Comparison of ENCODE assay signal across 11 cellular contexts in genomic region chr2:55992465-55992864, GRCh38.
DNase-seq lines count a peak whose midpoint lies in the region; ATAC-seq and TF ChIP-seq lines count a peak whose summit lies in the region.
"Had no signal": no experiment of that assay in that cellular context is flagged by ENCODE, and none has a peak within 500 bp of the region (broad histone marks: within the 10 kb centered on the region; RNA-seq: fewer than 3 reads in every experiment).

No MANE protein-coding gene starts in this region.

- H3K4me1 ChIP-seq in heart left ventricle (peaks cover 0 to 5% (median 0%) of the 10 kb centered on the region in 12 donors), uterus (peaks cover 0 to 6% of the 10 kb centered on the region in 2 donors)

- H3K4me3 ChIP-seq in heart left ventricle: no peak overlapping the region
- no peak overlapping the region for H3K4me3 ChIP-seq in astrocyte of the spinal cord (ENCODE audit: low read depth, low read length)
- H3K4me3 ChIP-seq in uterus: no peak overlapping the region

- no peaks in the 10 kb centered on the region for H3K36me3 Mint-ChIP-seq in activated T-helper 2 cell treated with anti-CD3 and anti-CD28 coated beads, Interferon-gamma antibody, Interleukin-2, Interleukin-4, amounts not matched to agents 10 μg/mL and 5 μg/mL and 100 μg/mL, durations not matched to agents 14 hours and 24 hours and 36 hours (ENCODE audit: low read depth)

- ATAC-seq in heart left ventricle (peak; percentile 55 to 97 (median 92)), Right ventricle myocardium inferior (no peak)

- H3K9me3 Mint-ChIP-seq in activated T-helper 2 cell treated with anti-CD3 and anti-CD28 coated beads, Interferon-gamma antibody, Interleukin-2, Interleukin-4, amounts not matched to agents 10 μg/mL and 5 μg/mL and 100 μg/mL, durations not matched to agents 14 hours and 24 hours and 36 hours: no peaks in the 10 kb centered on the region

- TF ChIP-seq CTCF in heart left ventricle (IDR thresholded peaks at IDR 0.05) (no peak), astrocyte of the spinal cord (IDR thresholded peaks at IDR 0.05; ENCODE audit: low read depth, low read length) (no peak), uterus (IDR thresholded peaks at IDR 0.05) (no peak)

- no peak overlapping the region for H3K4me3 Mint-ChIP-seq in activated T-helper 2 cell treated with anti-CD3 and anti-CD28 coated beads, Interferon-gamma antibody, Interleukin-2, Interleukin-4, amounts not matched to agents 10 μg/mL and 5 μg/mL and 100 μg/mL, durations not matched to agents 14 hours and 24 hours and 36 hours (ENCODE audit: low read depth)

- H3K27ac ChIP-seq in heart left ventricle: peak overlapping the region in 2 of 12 donors; percentile 40 to 58
- H3K27ac ChIP-seq in uterus: no peak overlapping the region

- no peaks in the 10 kb centered on the region for H3K27me3 Mint-ChIP-seq in activated T-helper 2 cell treated with anti-CD3 and anti-CD28 coated beads, Interferon-gamma antibody, Interleukin-2, Interleukin-4, amounts not matched to agents 10 μg/mL and 5 μg/mL and 100 μg/mL, durations not matched to agents 14 hours and 24 hours and 36 hours (ENCODE audit: low read depth)

- H3K9me3 ChIP-seq in heart left ventricle: no peaks in the 10 kb centered on the region
- H3K9me3 ChIP-seq in uterus: no peaks in the 10 kb centered on the region

- WGBS in heart left ventricle, 4 donors: 27 to 41% (median 33%) methylated on average over 4 of the region's 4 CpGs

- TF ChIP-seq POLR2A in heart left ventricle (IDR thresholded peaks at IDR 0.05) (no peak), uterus (IDR thresholded peaks at IDR 0.05) (no peak)

- intact Hi-C loops in heart left ventricle (cut with DNase I) (no loop called here), Right ventricle myocardium inferior (cut with DNase I) (no loop called here), uterus (cut with DNase I; ENCODE audit: low total_unique reads) (no loop called here)
- intact Hi-C loops in activated T-helper 2 cell treated with anti-CD3 and anti-CD28 coated beads, Interferon-gamma antibody, Interleukin-2, Interleukin-4, amounts not matched to agents 10 μg/mL and 5 μg/mL and 100 μg/mL, durations not matched to agents 14 hours and 24 hours and 36 hours (cut with micrococcal nuclease): no loop called here

- H3K27me3 ChIP-seq in heart left ventricle (no peaks in the 10 kb centered on the region), uterus (no peaks in the 10 kb centered on the region)

- no peak overlapping the region for H3K27ac Mint-ChIP-seq in activated T-helper 2 cell treated with anti-CD3 and anti-CD28 coated beads, Interferon-gamma antibody, Interleukin-2, Interleukin-4, amounts not matched to agents 10 μg/mL and 5 μg/mL and 100 μg/mL, durations not matched to agents 14 hours and 24 hours and 36 hours

- H3K4me1 Mint-ChIP-seq in activated T-helper 2 cell treated with anti-CD3 and anti-CD28 coated beads, Interferon-gamma antibody, Interleukin-2, Interleukin-4, amounts not matched to agents 10 μg/mL and 5 μg/mL and 100 μg/mL, durations not matched to agents 14 hours and 24 hours and 36 hours (ENCODE audit: low read depth): no peaks in the 10 kb centered on the region

- peak in 3 of 5 donors; percentile 11 to 48 (median 26) for DNase-seq in heart left ventricle
- DNase-seq in Right ventricle myocardium inferior (ENCODE audit: missing footprints): no peak
- peak; percentile 98 for DNase-seq in astrocyte of the spinal cord (ENCODE audit: low read depth, low spot score)
- peak; percentile 77 for DNase-seq in islet precursor cell
- DNase-seq in uterus: peak; percentile 28 to 31
- DNase-seq in activated CD4-positive, CD25-positive, alpha-beta regulatory T cell (lab: John Stamatoyannopoulos, UW): no peak
- DNase-seq in activated T-helper 2 cell treated with anti-CD3 and anti-CD28 coated beads, Interferon-gamma antibody, Interleukin-2, Interleukin-4, amounts not matched to agents 10 μg/mL and 5 μg/mL and 100 μg/mL, durations not matched to agents 14 hours and 24 hours and 36 hours (ENCODE audit: low spot score): no peak
- DNase-seq in NCI-H526 treated with DMSO at 0.1 percent for 48 hours (lab: John Stamatoyannopoulos, UW): no peak
- DNase-seq: AML-193; effector CD4-positive, alpha-beta T cell; NCI-H1694 treated with DMSO at 0.1 percent for 48 hours had no signal

- H3K36me3 ChIP-seq in heart left ventricle (no peaks in the 10 kb centered on the region), uterus (no peaks in the 10 kb centered on the region)

- in situ Hi-C loops in astrocyte of the spinal cord (cut with HindIII; ENCODE audit: low sequenced_read_pairs): no loop called here

Comparison
In these comparisons a context has a peak if more than half of its experiments do, and no peak if none do; other contexts are left out.
1. DNase-seq: peak in heart left ventricle (3 of 5), astrocyte of the spinal cord (single experiment), islet precursor cell (single experiment) and uterus (2 of 2); none in Right ventricle myocardium inferior (single experiment), activated CD4-positive, CD25-positive, alpha-beta regulatory T cell (0 of 4), activated T-helper 2 cell treated with anti-CD3 and anti-CD28 coated beads, Interferon-gamma antibody, Interleukin-2, Interleukin-4, amounts not matched to agents 10 μg/mL and 5 μg/mL and 100 μg/mL, durations not matched to agents 14 hours and 24 hours and 36 hours (single experiment) and NCI-H526 treated with DMSO at 0.1 percent for 48 hours (single experiment).